25 cellular contexts compared by ENCODE assay signal in the genomic region with DNA sequence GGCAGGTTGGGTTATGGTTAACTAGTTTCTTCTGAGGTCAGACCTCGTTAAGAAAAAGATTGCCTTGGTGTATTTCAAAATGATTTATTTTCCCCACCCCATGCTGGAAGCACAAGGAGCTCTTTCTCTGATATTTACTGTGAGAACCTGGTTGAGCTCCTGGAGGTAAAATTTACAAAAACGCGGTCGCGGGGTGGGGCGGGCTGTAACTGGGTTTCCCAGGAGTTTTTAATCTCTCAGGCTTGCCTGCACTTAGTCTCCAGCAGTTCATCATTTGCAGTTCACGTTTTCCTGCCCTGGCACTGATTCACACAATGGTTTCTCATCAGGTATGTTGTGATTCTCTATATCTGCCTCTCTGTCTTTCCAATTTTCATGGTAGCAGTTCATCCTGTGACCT.
DNase-seq lines count a peak whose midpoint lies in the region; ATAC-seq, FAIRE-seq and TF ChIP-seq lines count a peak whose summit lies in the region.
"Had no signal": no experiment of that assay in that cellular context is flagged by ENCODE, and none has a peak within 500 bp of the region (broad histone marks: within the 10 kb centered on the region; RNA-seq: fewer than 3 reads in every experiment).

No MANE protein-coding gene starts in this region.

- peak overlapping the region in 3 of 4 donors; percentile 32 to 63 (median 46) for H3K27ac ChIP-seq in body of pancreas
- peak overlapping the region in 2 of 4 donors; percentile 25 to 59 for H3K27ac ChIP-seq in pancreas
- H3K27ac ChIP-seq: BLaER1 had no signal

- H3K27me3 ChIP-seq in body of pancreas: no peaks in the 10 kb centered on the region
- no peaks in the 10 kb centered on the region for H3K27me3 ChIP-seq in pancreas
- H3K27me3 ChIP-seq: BE2C, BLaER1 had no signal

- intact Hi-C loops in body of pancreas (cut with DNase I): no loop called here
- intact Hi-C loops in pancreas (cut with DNase I): no loop called here

- TF ChIP-seq CTCF in body of pancreas (IDR thresholded peaks at IDR 0.05): no peak
- TF ChIP-seq CTCF in pancreas (IDR thresholded peaks at IDR 0.05): no peak

- peak in 1 of 3 donors; percentile 14 for TF ChIP-seq POLR2A in body of pancreas (IDR thresholded peaks at IDR 0.05)

- ATAC-seq in body of pancreas (peak; percentile 73), pancreas (peak; percentile 22 to 87 (median 65))
- ATAC-seq: GM12878 had no signal

- WGBS in body of pancreas, 2 donors: 26 to 29% methylated on average over 7 of the region's 7 CpGs
- 16 to 19% methylated on average over 7 of the region's 7 CpGs for WGBS in pancreas, 2 donors

- H3K4me3 ChIP-seq in body of pancreas (no peak overlapping the region), pancreas (peak overlapping the region in 3 of 4 donors; percentile 3 to 23 (median 16))
- H3K4me3 ChIP-seq: BLaER1, GM12878 had no signal

- DNase-seq in body of pancreas (peak; percentile 19 to 43 (median 24)), pancreas (peak in 2 of 6 donors; percentile 27 to 49), SW 1271 (lab: John Stamatoyannopoulos, UW) (no peak), SKM-1 (lab: John Stamatoyannopoulos, UW; ENCODE audit: unreplicated experiment) (no peak), RKO (ENCODE audit: low spot score) (no peak)
- DNase-seq: 8988T; ACHN; BE2C; C1 segment of cervical spinal cord; CD4-positive, alpha-beta memory T cell; CD4-positive, CD25-positive, alpha-beta regulatory T cell; CD8-positive, alpha-beta memory T cell; COR-L47; DMS 273 treated with DMSO at 0.1 percent for 48 hours; DMS153; DMS53; DMS79; DND-41; EL; GDM1 had no signal

- no peaks in the 10 kb centered on the region for H3K4me1 ChIP-seq in body of pancreas
- no peaks in the 10 kb centered on the region for H3K4me1 ChIP-seq in pancreas
- H3K4me1 ChIP-seq: BE2C had no signal

- H3K9me3 ChIP-seq in body of pancreas (peaks cover 0 to 10% (median 0%) of the 10 kb centered on the region in 3 donors), pancreas (no peaks in the 10 kb centered on the region)
- H3K9me3 ChIP-seq: BE2C had no signal

- FAIRE-seq in pancreas (lab: Jason Lieb, UNC): no peak
- FAIRE-seq: A204.1, GM12878, GM12892, GM18507 had no signal

- H3K36me3 ChIP-seq in body of pancreas (replicated peaks in 1 of 2; ENCODE audit: insufficient read depth in 1 of 2, low read depth in 2 of 2): no peaks in the 10 kb centered on the region
- no peaks in the 10 kb centered on the region for H3K36me3 ChIP-seq in pancreas
- H3K36me3 ChIP-seq: BE2C, BLaER1 had no signal

Comparison
In these comparisons a context has a peak if more than half of its experiments do, and no peak if none do; other contexts are left out.
1. DNase-seq: peak in body of pancreas (4 of 4); none in SW 1271 (0 of 2), SKM-1 (single experiment) and RKO (single experiment).
2. H3K4me3 ChIP-seq: peak in pancreas (3 of 4); none in body of pancreas (0 of 2).